In the genomic region with DNA sequence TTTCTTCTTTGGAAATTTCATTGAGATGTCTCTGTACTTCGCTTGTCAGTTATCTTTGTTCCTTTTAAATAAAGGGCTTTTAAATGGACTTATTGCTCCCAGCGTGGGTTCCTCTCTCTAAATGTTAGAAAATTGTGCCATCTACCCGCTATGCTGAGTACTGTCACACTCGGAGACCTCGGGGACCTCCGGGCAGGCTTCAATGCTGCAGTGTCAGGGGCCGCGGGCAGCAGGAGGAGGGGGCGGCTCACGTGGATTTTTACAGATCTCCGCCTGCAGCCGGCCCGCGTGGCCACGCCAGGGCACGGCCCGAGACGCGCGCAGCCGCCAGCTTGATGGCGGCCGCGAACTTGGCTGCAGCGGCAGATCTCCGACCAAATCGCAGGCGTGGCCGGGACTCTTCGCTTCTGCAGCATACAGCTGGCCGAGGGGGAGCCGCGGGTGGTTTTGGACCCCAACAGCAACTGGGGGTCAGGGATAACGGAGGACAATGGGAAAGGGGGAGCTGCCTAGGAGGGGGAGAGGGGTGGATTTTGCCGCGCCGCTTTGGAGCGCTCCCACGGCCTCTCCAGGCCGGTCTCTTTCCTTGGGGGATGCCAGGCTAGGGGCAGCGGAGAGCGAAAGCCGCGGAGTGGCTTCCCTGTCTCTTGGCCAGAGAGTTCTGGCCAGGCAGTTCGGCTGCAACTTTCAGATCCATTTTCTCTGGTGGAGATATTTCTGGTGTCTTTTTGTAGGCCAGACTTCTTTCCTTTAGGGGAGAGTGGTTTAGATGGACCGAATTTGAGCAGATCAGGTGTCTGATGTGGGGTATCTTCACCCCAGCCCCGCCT, we compare ENCODE assay signal across 8 cellular contexts. TPM values are rescaled to one million over a fixed set of nuclear protein-coding genes. Genes with fewer than 3 reads are reported as not detected.
DNase-seq lines count a peak whose midpoint lies in the region; ATAC-seq and TF ChIP-seq lines count a peak whose summit lies in the region.

No MANE protein-coding gene starts in this region.

- peaks cover 99% of the 10 kb centered on the region for H3K27me3 ChIP-seq in neural cell (ENCODE audit: insufficient read depth, low read depth, low read length)

- H3K9me2 ChIP-seq in neural cell (ENCODE audit: insufficient read depth, low read length), result no peaks in the 10 kb centered on the region

- TF ChIP-seq CTCF in AG09319 (IDR thresholded peaks at IDR 0.05; ENCODE audit: low read depth, low read length) (peak; percentile 51), neural cell (IDR thresholded peaks at IDR 0.05; ENCODE audit: poor library complexity, severe bottlenecking) (peak; percentile 90)

- H3K9ac ChIP-seq in neural cell (ENCODE audit: low read length), result no peak overlapping the region

- H3K79me2 ChIP-seq in neural cell (replicated peaks; ENCODE audit: insufficient read depth, low read length), result no peaks in the 10 kb centered on the region

- H2AFZ ChIP-seq in neural cell (ENCODE audit: low read depth, low read length), result no peak overlapping the region

- no peak overlapping the region for H3K27ac ChIP-seq in neural cell (ENCODE audit: low read length)

- TF ChIP-seq EP300 in Ishikawa (IDR thresholded peaks at IDR 0.05; ENCODE audit: borderline replicate concordance) (no peak), neural cell (conservative IDR thresholded peaks at IDR 0.05; ENCODE audit: poor library complexity, severe bottlenecking) (peak; percentile 18)

- peak overlapping the region; percentile 63 for H3K4me3 ChIP-seq in neural cell (ENCODE audit: low read length)

- no peaks in the 10 kb centered on the region for H3K9me3 ChIP-seq in neural cell (ENCODE audit: low read length)

- H3F3A ChIP-seq in neural cell (ENCODE audit: insufficient read depth, low read length, poor library complexity, severe bottlenecking), result no peaks in the 10 kb centered on the region

- no peaks in the 10 kb centered on the region for H4K20me1 ChIP-seq in neural cell (ENCODE audit: insufficient read depth)

- DNase-seq in AG09319 (ENCODE audit: extremely low read depth, low read depth) (no peak), fibroblast of the conjunctiva (ENCODE audit: low read depth) (peak; percentile 76), NCI-H1436 treated with DMSO at 0.1 percent for 48 hours (lab: John Stamatoyannopoulos, UW) (no peak), GF-D8 (lab: John Stamatoyannopoulos, UW) (no peak)

- ATAC-seq in GM18909 (IDR thresholded peaks at IDR 0.05; ENCODE audit: poor library complexity, unreplicated experiment), result peak; percentile 73
- ATAC-seq in SK-N-SH treated with all-trans-retinoic acid at 6 μM for 48 hours, result peak; percentile 87

- TF ChIP-seq RAD21 in Ishikawa (IDR thresholded peaks at IDR 0.05; ENCODE audit: low read depth) (0 out of 2 replicates have a peak, but pooled peaks have one; percentile 10), neural cell (conservative IDR thresholded peaks at IDR 0.05) (peak; percentile 89)

- no peak overlapping the region for H3K4me2 ChIP-seq in neural cell (ENCODE audit: low read length)

- no peaks in the 10 kb centered on the region for H3K36me3 ChIP-seq in neural cell (ENCODE audit: insufficient read depth, low read length)

TF ChIP-seq in Ishikawa, 13 proteins besides CTCF, POLR2A, EP300 and RAD21 (continues in another document):
- no peak for TF ChIP-seq TCF12 (IDR thresholded peaks at IDR 0.05; ENCODE audit: low read depth)
- TF ChIP-seq USF1 (IDR thresholded peaks at IDR 0.05), result no peak

TF ChIP-seq in SK-N-SH treated with all-trans-retinoic acid at 6 μM for 48 hours, 23 proteins besides CTCF, POLR2A, EP300 and RAD21:
- TF ChIP-seq ISL1 (CRISPR knock-in tag; IDR thresholded peaks at IDR 0.05) (no peak), CSDC2 (CRISPR knock-in tag; IDR thresholded peaks at IDR 0.05) (no peak), ZNF70 (CRISPR knock-in tag; IDR thresholded peaks at IDR 0.05) (no peak), RARB (CRISPR knock-in tag; IDR thresholded peaks at IDR 0.05) (no peak), ZFP30 (CRISPR knock-in tag; IDR thresholded peaks at IDR 0.05) (no peak)
- TF ChIP-seq, protein P1, sequence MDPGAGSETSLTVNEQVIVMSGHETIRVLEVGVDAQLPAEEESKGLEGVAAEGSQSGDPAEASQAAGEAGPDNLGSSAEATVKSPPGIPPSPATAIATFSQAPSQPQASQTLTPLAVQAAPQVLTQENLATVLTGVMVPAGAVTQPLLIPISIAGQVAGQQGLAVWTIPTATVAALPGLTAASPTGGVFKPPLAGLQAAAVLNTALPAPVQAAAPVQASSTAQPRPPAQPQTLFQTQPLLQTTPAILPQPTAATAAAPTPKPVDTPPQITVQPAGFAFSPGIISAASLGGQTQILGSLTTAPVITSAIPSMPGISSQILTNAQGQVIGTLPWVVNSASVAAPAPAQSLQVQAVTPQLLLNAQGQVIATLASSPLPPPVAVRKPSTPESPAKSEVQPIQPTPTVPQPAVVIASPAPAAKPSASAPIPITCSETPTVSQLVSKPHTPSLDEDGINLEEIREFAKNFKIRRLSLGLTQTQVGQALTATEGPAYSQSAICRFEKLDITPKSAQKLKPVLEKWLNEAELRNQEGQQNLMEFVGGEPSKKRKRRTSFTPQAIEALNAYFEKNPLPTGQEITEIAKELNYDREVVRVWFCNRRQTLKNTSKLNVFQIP (CRISPR knock-in tag; IDR thresholded peaks at IDR 0.05; ENCODE audit: borderline replicate concordance, low read depth), result no peak
- TF ChIP-seq, protein P2, sequence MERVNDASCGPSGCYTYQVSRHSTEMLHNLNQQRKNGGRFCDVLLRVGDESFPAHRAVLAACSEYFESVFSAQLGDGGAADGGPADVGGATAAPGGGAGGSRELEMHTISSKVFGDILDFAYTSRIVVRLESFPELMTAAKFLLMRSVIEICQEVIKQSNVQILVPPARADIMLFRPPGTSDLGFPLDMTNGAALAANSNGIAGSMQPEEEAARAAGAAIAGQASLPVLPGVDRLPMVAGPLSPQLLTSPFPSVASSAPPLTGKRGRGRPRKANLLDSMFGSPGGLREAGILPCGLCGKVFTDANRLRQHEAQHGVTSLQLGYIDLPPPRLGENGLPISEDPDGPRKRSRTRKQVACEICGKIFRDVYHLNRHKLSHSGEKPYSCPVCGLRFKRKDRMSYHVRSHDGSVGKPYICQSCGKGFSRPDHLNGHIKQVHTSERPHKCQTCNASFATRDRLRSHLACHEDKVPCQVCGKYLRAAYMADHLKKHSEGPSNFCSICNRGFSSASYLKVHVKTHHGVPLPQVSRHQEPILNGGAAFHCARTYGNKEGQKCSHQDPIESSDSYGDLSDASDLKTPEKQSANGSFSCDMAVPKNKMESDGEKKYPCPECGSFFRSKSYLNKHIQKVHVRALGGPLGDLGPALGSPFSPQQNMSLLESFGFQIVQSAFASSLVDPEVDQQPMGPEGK (CRISPR knock-in tag; IDR thresholded peaks at IDR 0.05; ENCODE audit: borderline replicate concordance), result no peak

TF ChIP-seq in neural cell, 6 proteins besides CTCF, POLR2A, EP300 and RAD21:
- TF ChIP-seq REST (IDR thresholded peaks at IDR 0.05; ENCODE audit: borderline replicate concordance) (no peak), SMC3 (conservative IDR thresholded peaks at IDR 0.05; ENCODE audit: poor library complexity) (peak; percentile 94), POLR2AphosphoS5 (IDR thresholded peaks at IDR 0.05) (no peak), EZH2 (IDR thresholded peaks at IDR 0.05; ENCODE audit: borderline replicate concordance, insufficient read depth, low read length, poor library complexity, severe bottlenecking) (peak; percentile 69), TAF1 (IDR thresholded peaks at IDR 0.05; ENCODE audit: low read depth) (no peak), MXI1 (conservative IDR thresholded peaks at IDR 0.05; ENCODE audit: poor library complexity, severe bottlenecking) (no peak)

RNA-seq across cellular contexts. Expression of gene NR2F2, which starts 15.3 kb away (rescaled TPM):
- polyA plus RNA-seq in neural cell, result 0.07 TPM in 1 of 2 replicates, not detected in the other
- not detected in 2 replicates for polyA minus RNA-seq in neural cell
